ENCODE assay signal across 8 cellular contexts in genomic region chr10:96588060-96588554, GRCh38. TPM values are rescaled to one million over a fixed set of nuclear protein-coding genes. Genes with fewer than 3 reads are reported as not detected.
DNase-seq lines count a peak whose midpoint lies in the region; ATAC-seq, FAIRE-seq and TF ChIP-seq lines count a peak whose summit lies in the region.

No MANE protein-coding gene starts in this region.

- H2AFZ ChIP-seq in SK-N-SH (ENCODE audit: low read depth) (peak overlapping the region; percentile 67; the same call in 1 of the 2 replicates), OCI-LY1 (ENCODE audit: low read length) (no peak overlapping the region)

- 56% methylated on average over 4 of the region's 4 CpGs for WGBS in SK-N-SH (ENCODE audit: low lambda C conversion rate)

- no peak for TF ChIP-seq EP300 in SK-N-SH (IDR thresholded peaks at IDR 0.05; ENCODE audit: borderline replicate concordance in 1 of 2, low read depth in 1 of 2, low read length in 1 of 2)

- H3F3A ChIP-seq in SK-N-SH (replicated peaks; ENCODE audit: insufficient read depth): peaks cover 16% of the 10 kb centered on the region
- no peaks in the 10 kb centered on the region for H3F3A ChIP-seq in OCI-LY1 (ENCODE audit: insufficient read depth, low read length)

- peak overlapping the region; percentile 92 to 98 for H3K4me3 ChIP-seq in SK-N-SH (ENCODE audit: low read depth in 2 of 2, low read length in 1 of 2)
- peak overlapping the region; percentile 91 for H3K4me3 ChIP-seq in OCI-LY1 (ENCODE audit: low read depth, low read length, poor library complexity, severe bottlenecking)
- peak overlapping the region; percentile 73 to 84 for H3K4me3 ChIP-seq in tibial artery

- intact Hi-C loops in tibial artery (cut with DNase I; ENCODE audit: low total_unique reads): loop anchor here (5.0 kb wide), 1 partner anchor 244 kb away; the partner anchor contains the start of gene LCOR

- CTCF ChIA-PET in SK-N-SH (lab: Yijun Ruan, JAX): interaction anchor here (0.8 to 1.2 kb wide), 4 partner anchors 11 to 212 kb away, joined by 3 to 5 read pairs (median 4); partner anchors contain the start of gene TLL2
- CTCF ChIA-PET in RWPE1 (lab: Yijun Ruan, JAX): no interaction called here

- no peak for ATAC-seq in SK-N-SH treated with all-trans-retinoic acid at 6 μM for 48 hours
- ATAC-seq in GM19351 (IDR thresholded peaks at IDR 0.05; ENCODE audit: unreplicated experiment): no peak

- no peaks in the 10 kb centered on the region for H3K9me2 ChIP-seq in SK-N-SH
- H3K9me2 ChIP-seq in OCI-LY1 (ENCODE audit: low read depth, low read length): no peaks in the 10 kb centered on the region

- H3K27me3 ChIP-seq in SK-N-SH (ENCODE audit: insufficient read depth): no peaks in the 10 kb centered on the region
- H3K27me3 ChIP-seq in OCI-LY1 (ENCODE audit: insufficient read depth, low read length): no peaks in the 10 kb centered on the region
- no peaks in the 10 kb centered on the region for H3K27me3 ChIP-seq in tibial artery

- H3K36me3 ChIP-seq in SK-N-SH (replicated peaks in 1 of 2; ENCODE audit: control insufficient read depth in 1 of 2, insufficient read depth in 2 of 2, low read length in 1 of 2) (peaks cover 0 to 5% of the 10 kb centered on the region in 2 experiments), OCI-LY1 (ENCODE audit: insufficient read depth, low read length) (peaks cover 6% of the 10 kb centered on the region; the same call in 1 of the 2 replicates), tibial artery (no peaks in the 10 kb centered on the region)

- TF ChIP-seq CTCF in SK-N-SH (IDR thresholded peaks at IDR 0.05): no peak
- no peak for TF ChIP-seq CTCF in OCI-LY1 (IDR thresholded peaks at IDR 0.05; ENCODE audit: low read length)
- no peak for TF ChIP-seq CTCF in tibial artery (IDR thresholded peaks at IDR 0.05)
- no peak for TF ChIP-seq CTCF in RWPE1 (conservative IDR thresholded peaks at IDR 0.05; ENCODE audit: low read depth)

- peak; percentile 71 for FAIRE-seq in islet of Langerhans (lab: Jason Lieb, UNC)

- DNase-seq in SK-N-SH (peak; percentile 11), tibial artery (no peak), RWPE1 (ENCODE audit: low spot score) (no peak)
- no peak for DNase-seq in stimulated activated CD4-positive, alpha-beta T cell treated with anti-CD3 and anti-CD28 coated beads, Interleukin-4, amount 100 ng/mL, for 1 hour

- H3K9me3 ChIP-seq in SK-N-SH: no peaks in the 10 kb centered on the region
- H3K9me3 ChIP-seq in OCI-LY1 (ENCODE audit: low read length): no peaks in the 10 kb centered on the region
- no peaks in the 10 kb centered on the region for H3K9me3 ChIP-seq in tibial artery

- H3K4me1 ChIP-seq in SK-N-SH (ENCODE audit: control insufficient read depth in 1 of 2, insufficient read depth in 2 of 2, low read depth in 1 of 2, low read length in 1 of 2): peaks cover 8 to 13% of the 10 kb centered on the region in 2 experiments; a peak in 3 of 4 replicates
- peaks cover 28% of the 10 kb centered on the region for H3K4me1 ChIP-seq in OCI-LY1 (ENCODE audit: insufficient read depth, low read length, severe bottlenecking)
- peaks cover 0 to 38% (median 23%) of the 10 kb centered on the region in 4 donors for H3K4me1 ChIP-seq in tibial artery

- peak overlapping the region; percentile 97 for H3K27ac ChIP-seq in SK-N-SH (ENCODE audit: low read depth in 2 of 2, low read length in 1 of 2)
- H3K27ac ChIP-seq in OCI-LY1 (ENCODE audit: low read depth, low read length, poor library complexity, severe bottlenecking): peak overlapping the region; percentile 83
- peak overlapping the region; percentile 96 to 97 for H3K27ac ChIP-seq in tibial artery
- H3K27ac ChIP-seq in RWPE1: no peak overlapping the region

- H3K79me2 ChIP-seq in SK-N-SH (ENCODE audit: insufficient read depth) (peaks cover 36% of the 10 kb centered on the region), OCI-LY1 (ENCODE audit: insufficient read depth, low read length) (peaks cover 31% of the 10 kb centered on the region)

- peak overlapping the region; percentile 72 for H3K4me2 ChIP-seq in SK-N-SH
- H3K4me2 ChIP-seq in OCI-LY1 (ENCODE audit: low read length): peak overlapping the region; percentile 88

- peaks cover 31% of the 10 kb centered on the region for H4K20me1 ChIP-seq in SK-N-SH (ENCODE audit: insufficient read depth)
- H4K20me1 ChIP-seq in OCI-LY1 (ENCODE audit: insufficient read depth, low read length): no peaks in the 10 kb centered on the region

- peak overlapping the region; percentile 85; the same call in 1 of the 2 replicates for H3K9ac ChIP-seq in SK-N-SH
- H3K9ac ChIP-seq in OCI-LY1 (ENCODE audit: low read length): peak overlapping the region; percentile 80

- POLR2A ChIA-PET in SK-N-SH (lab: Yijun Ruan, JAX) (interaction anchor here (0.9 kb wide), 1 partner anchor 245 kb away, joined by 4 read pairs; no protein-coding TSS in a partner anchor), RWPE1 (lab: Yijun Ruan, JAX; ENCODE audit: low non-redundant PET) (interaction anchor here (0.6 kb wide), 1 partner anchor 12 kb away, joined by 4 read pairs; no protein-coding TSS in a partner anchor)

- no peak for TF ChIP-seq RAD21 in SK-N-SH (IDR thresholded peaks at IDR 0.05; ENCODE audit: low read length)

TF ChIP-seq in SK-N-SH, 30 proteins besides CTCF, POLR2A, EP300 and RAD21:
- TF ChIP-seq ELF1 (IDR thresholded peaks at IDR 0.05): no peak

TF ChIP-seq in SK-N-SH treated with all-trans-retinoic acid at 6 μM for 48 hours, 23 proteins besides CTCF, POLR2A, EP300 and RAD21:
- no peak for TF ChIP-seq TSHZ2 (CRISPR knock-in tag; IDR thresholded peaks at IDR 0.05)
- TF ChIP-seq CSRNP3 (CRISPR knock-in tag; IDR thresholded peaks at IDR 0.05): no peak
- no peak for TF ChIP-seq ARNTL (CRISPR knock-in tag; IDR thresholded peaks at IDR 0.05; ENCODE audit: borderline replicate concordance, low read depth)
- no peak for TF ChIP-seq ZNF70 (CRISPR knock-in tag; IDR thresholded peaks at IDR 0.05)

RNA-seq across cellular contexts. Expression of gene TM9SF3, which starts 1.3 kb away (rescaled TPM):
- 24.9 and 57.0 TPM in 2 replicates for polyA plus RNA-seq in SK-N-SH (2012; rRNA removed)
- polyA plus RNA-seq in SK-N-SH (2012; cell fraction: cytosol; rRNA removed): 46.9 and 48.6 TPM in 2 replicates
- 9.5 and 20.7 TPM in 2 replicates for polyA plus RNA-seq in SK-N-SH (2012; cell fraction: nucleus; rRNA removed)
